Comparison of ENCODE assay signal across 20 cellular contexts in the genomic region with DNA sequence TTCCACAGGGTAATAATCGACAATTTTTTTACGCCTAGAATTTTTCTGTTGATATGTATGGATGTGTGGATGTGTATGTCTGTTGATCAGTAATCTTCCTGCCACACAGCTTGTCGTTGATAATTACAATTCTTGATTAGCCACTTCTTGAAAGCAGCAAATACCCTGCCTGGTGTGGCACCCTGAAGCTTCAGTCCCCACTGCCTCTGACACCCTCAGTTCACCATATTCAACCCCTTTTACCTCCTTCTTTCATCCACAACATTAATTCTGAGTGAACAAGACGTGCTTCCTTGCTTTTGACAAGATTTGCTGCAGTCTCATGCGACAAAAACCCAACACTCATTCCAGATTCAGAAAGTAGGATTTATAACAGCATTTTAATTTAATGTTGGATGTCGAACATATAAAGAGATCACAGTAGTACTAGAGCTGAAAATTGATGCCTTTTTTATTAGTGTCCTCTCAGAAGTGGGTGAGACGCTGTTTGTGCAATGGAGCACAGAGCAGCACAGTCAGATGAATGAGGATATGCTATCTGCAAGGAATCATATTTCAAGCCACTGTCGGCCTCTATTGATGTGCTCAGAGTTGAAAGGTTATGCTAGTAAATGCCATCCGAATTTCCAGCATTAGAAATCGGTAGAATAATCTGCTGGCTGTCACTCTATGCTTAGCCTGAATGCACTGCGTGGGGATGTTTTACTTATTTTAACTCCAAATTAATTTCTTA.
A peak's percentile ranks its signal among the peaks of the same experiment; 100 is the strongest.
DNase-seq lines count a peak whose midpoint lies in the region; ATAC-seq, FAIRE-seq and TF ChIP-seq lines count a peak whose summit lies in the region.
"Had no signal": no experiment of that assay in that cellular context is flagged by ENCODE, and none has a peak within 500 bp of the region (broad histone marks: within the 10 kb centered on the region; RNA-seq: fewer than 3 reads in every experiment).

No MANE protein-coding gene starts in this region.

- H3K36me3 ChIP-seq in Caco-2 (ENCODE audit: control insufficient read depth, insufficient read depth, low read length) = no peaks in the 10 kb centered on the region
- H3K36me3 ChIP-seq in pancreas = no peaks in the 10 kb centered on the region

- H3K27ac Mint-ChIP-seq in Caco-2 (ENCODE audit: unreplicated experiment) = no peak overlapping the region
- H3K27ac Mint-ChIP-seq in stimulated activated effector memory CD8-positive, alpha-beta T cell treated with anti-CD3 and anti-CD28 coated beads, Interleukin-12 subunit alpha, Interleukin-12 subunit beta, amount 100 ng/mL, for 72 hours = no peak overlapping the region
- H3K27ac Mint-ChIP-seq: activated naive CD8-positive, alpha-beta T cell; T-helper 1 cell treated with Interleukin-12 subunit alpha and Interleukin-12 subunit beta and Interleukin-4 antibody, amounts not matched to agents 30 μg/mL and 1 μg/mL, for 36 hours had no signal

- H3K27me3 ChIP-seq in Caco-2 (replicated peaks; ENCODE audit: control insufficient read depth, insufficient read depth, low read length) (no peaks in the 10 kb centered on the region), pancreas (no peaks in the 10 kb centered on the region)

- no peak overlapping the region for H3K27ac ChIP-seq in pancreas

- WGBS in pancreas, 2 donors = 50 to 56% methylated on average over 11 of the region's 11 CpGs

- ATAC-seq in pancreas = no peak
- no peak for ATAC-seq in stimulated activated effector memory CD8-positive, alpha-beta T cell treated with anti-CD3 and anti-CD28 coated beads, Interleukin-12 subunit alpha, Interleukin-12 subunit beta, amount 100 ng/mL, for 72 hours
- no peak for ATAC-seq in GM18520 (IDR thresholded peaks at IDR 0.05; ENCODE audit: unreplicated experiment)
- ATAC-seq: activated CD4-positive, CD25-positive, alpha-beta regulatory T cell treated with anti-CD3 and anti-CD28 coated beads, Interleukin-2, amount 50 U/mL, for 24 hours; HCT116 had no signal

- peaks cover 3% of the 10 kb centered on the region for H3K27me3 Mint-ChIP-seq in Caco-2 (ENCODE audit: insufficient read depth, unreplicated experiment)
- H3K27me3 Mint-ChIP-seq: activated naive CD8-positive, alpha-beta T cell had no signal

- no peak overlapping the region for H3K4me3 Mint-ChIP-seq in Caco-2 (ENCODE audit: unreplicated experiment)
- H3K4me3 Mint-ChIP-seq in stimulated activated effector memory CD8-positive, alpha-beta T cell treated with anti-CD3 and anti-CD28 coated beads, Interleukin-12 subunit alpha, Interleukin-12 subunit beta, amount 100 ng/mL, for 72 hours = no peak overlapping the region
- H3K4me3 Mint-ChIP-seq: activated naive CD8-positive, alpha-beta T cell; T-helper 1 cell treated with Interleukin-12 subunit alpha and Interleukin-12 subunit beta and Interleukin-4 antibody, amounts not matched to agents 30 μg/mL and 1 μg/mL, for 36 hours had no signal

- BruUV-seq in Caco-2 (replicated peaks; lab: Mats Ljungman, UMichigan) = no TSS peak

- no peaks in the 10 kb centered on the region for H3K36me3 Mint-ChIP-seq in Caco-2 (ENCODE audit: insufficient read depth, unreplicated experiment)
- no peaks in the 10 kb centered on the region for H3K36me3 Mint-ChIP-seq in stimulated activated effector memory CD8-positive, alpha-beta T cell treated with anti-CD3 and anti-CD28 coated beads, Interleukin-12 subunit alpha, Interleukin-12 subunit beta, amount 100 ng/mL, for 72 hours
- H3K36me3 Mint-ChIP-seq: activated naive CD8-positive, alpha-beta T cell had no signal

- no peak overlapping the region for H3K4me3 ChIP-seq in Caco-2 (ENCODE audit: low read depth, low read length)
- H3K4me3 ChIP-seq in pancreas = no peak overlapping the region

- no peaks in the 10 kb centered on the region for H3K9me3 Mint-ChIP-seq in Caco-2 (ENCODE audit: unreplicated experiment)
- no peaks in the 10 kb centered on the region for H3K9me3 Mint-ChIP-seq in stimulated activated effector memory CD8-positive, alpha-beta T cell treated with anti-CD3 and anti-CD28 coated beads, Interleukin-12 subunit alpha, Interleukin-12 subunit beta, amount 100 ng/mL, for 72 hours
- H3K9me3 Mint-ChIP-seq: T-helper 1 cell treated with Interleukin-12 subunit alpha and Interleukin-12 subunit beta and Interleukin-4 antibody, amounts not matched to agents 30 μg/mL and 1 μg/mL, for 36 hours had no signal

- H3K4me1 Mint-ChIP-seq in Caco-2 (ENCODE audit: low read depth, unreplicated experiment) = peaks cover 19% of the 10 kb centered on the region
- no peaks in the 10 kb centered on the region for H3K4me1 Mint-ChIP-seq in stimulated activated effector memory CD8-positive, alpha-beta T cell treated with anti-CD3 and anti-CD28 coated beads, Interleukin-12 subunit alpha, Interleukin-12 subunit beta, amount 100 ng/mL, for 72 hours

- POLR2A ChIA-PET in Caco-2 (lab: Charles Lee) = no interaction called here

- no peak for FAIRE-seq in pancreas (lab: Jason Lieb, UNC)
- FAIRE-seq: RCC 7860 had no signal

- peak; percentile 42 to 43 for DNase-seq in Caco-2
- peak; percentile 66 for DNase-seq in NCI-H187 treated with DMSO at 0.1 percent for 48 hours (lab: John Stamatoyannopoulos, UW)
- DNase-seq in SK-N-DZ (ENCODE audit: low spot score) = peak; percentile 25
- peak; percentile 30 for DNase-seq in kidney tubule cell (ENCODE audit: low spot score)
- no peak for DNase-seq in CD1c-positive myeloid dendritic cell (ENCODE audit: extremely low spot score)
- DNase-seq in pancreas = no peak
- no peak for DNase-seq in stimulated activated effector memory CD8-positive, alpha-beta T cell treated with anti-CD3 and anti-CD28 coated beads, Interleukin-12 subunit alpha, Interleukin-12 subunit beta, amount 100 ng/mL, for 72 hours (ENCODE audit: low spot score in 2 of 2)
- DNase-seq: AML-193; cerebellar nuclear complex; DMS 273 treated with DMSO at 0.1 percent for 48 hours; KBM-7; NCI-H345; nucleus accumbens; stimulated activated CD4-positive, alpha-beta T cell treated with anti-CD3 and anti-CD28 coated beads, Interleukin-12 subunit alpha, Interleukin-12 subunit beta, amount 100 ng/mL, for 4 hours had no signal

- intact Hi-C loops in Caco-2 (cut with micrococcal nuclease; ENCODE audit: unreplicated experiment) = no loop called here
- intact Hi-C loops in pancreas (cut with DNase I) = no loop called here

- TF ChIP-seq CTCF in Caco-2 (IDR thresholded peaks at IDR 0.05; ENCODE audit: insufficient read depth in 1 of 2, low read depth in 1 of 2, low read length in 1 of 2, severe bottlenecking in 1 of 2, unreplicated experiment in 1 of 2) (no peak), pancreas (IDR thresholded peaks at IDR 0.05) (no peak)

- no peaks in the 10 kb centered on the region for H3K9me3 ChIP-seq in Caco-2
- H3K9me3 ChIP-seq in pancreas = no peaks in the 10 kb centered on the region

- peaks cover 21% of the 10 kb centered on the region; the same call in 1 of the 2 replicates for H3K4me1 ChIP-seq in Caco-2
- H3K4me1 ChIP-seq in pancreas = no peaks in the 10 kb centered on the region

- CTCF ChIA-PET in Caco-2 (lab: Charles Lee) = no interaction called here

Comparison
In these comparisons a context has a peak if more than half of its experiments do, and no peak if none do; other contexts are left out.
1. DNase-seq: peak in Caco-2 (2 of 2), NCI-H187 treated with DMSO at 0.1 percent for 48 hours (single experiment), SK-N-DZ (single experiment) and kidney tubule cell (single experiment); none in CD1c-positive myeloid dendritic cell (single experiment), pancreas (0 of 6) and stimulated activated effector memory CD8-positive, alpha-beta T cell treated with anti-CD3 and anti-CD28 coated beads, Interleukin-12 subunit alpha, Interleukin-12 subunit beta, amount 100 ng/mL, for 72 hours (0 of 2).